18 cellular contexts compared by ENCODE assay signal in the genomic region with DNA sequence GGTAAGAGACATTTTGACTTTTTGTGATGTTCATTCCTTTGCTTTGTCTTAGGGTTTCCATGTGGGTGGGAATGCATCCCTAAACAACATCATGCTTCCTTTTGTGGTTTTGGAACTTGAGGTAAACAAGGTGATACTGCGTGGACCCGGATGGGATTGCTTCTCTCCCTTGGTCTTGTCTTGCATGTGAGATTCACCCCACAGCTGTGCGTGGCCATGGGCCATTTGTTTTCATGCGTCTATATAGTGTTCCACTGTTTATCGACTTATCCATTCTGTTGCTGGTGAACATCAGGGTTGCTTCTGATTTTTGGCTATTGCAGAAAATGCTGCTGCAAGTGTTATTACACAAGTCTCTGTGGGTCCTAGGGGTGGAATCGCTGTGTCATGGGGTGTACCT. TPM values are rescaled to one million over a fixed set of nuclear protein-coding genes. Genes with fewer than 3 reads are reported as not detected.
DNase-seq lines count a peak whose midpoint lies in the region; ATAC-seq and TF ChIP-seq lines count a peak whose summit lies in the region.
"Had no signal": no experiment of that assay in that cellular context is flagged by ENCODE, and none has a peak within 500 bp of the region (broad histone marks: within the 10 kb centered on the region; RNA-seq: fewer than 3 reads in every experiment).

No MANE protein-coding gene starts in this region.

- no peak for ATAC-seq in GM18520 (IDR thresholded peaks at IDR 0.05; ENCODE audit: unreplicated experiment)
- ATAC-seq: PC-3 had no signal

- H3K27ac ChIP-seq in WERI-Rb-1, result no peak overlapping the region
- H3K27ac ChIP-seq in spleen, result no peak overlapping the region

- no peak for TF ChIP-seq POLR2A in spleen (IDR thresholded peaks at IDR 0.05)

- peaks cover 0 to 26% (median 19%) of the 10 kb centered on the region in 6 donors for H3K4me1 ChIP-seq in spleen

- no peak for TF ChIP-seq CTCF in WERI-Rb-1 (IDR thresholded peaks at IDR 0.05; ENCODE audit: low read depth, low read length)
- no peak for TF ChIP-seq CTCF in spleen (IDR thresholded peaks at IDR 0.05 in 8 of 11, conservative IDR thresholded peaks at IDR 0.05 in 3 of 11)

- WGBS in spleen, 5 donors, result 89 to 96% (median 93%) methylated on average over 6 of the region's 6 CpGs

- intact Hi-C loops in spleen (cut with DNase I; ENCODE audit: low total_unique reads), result no loop called here

- no peak overlapping the region for H3K4me3 ChIP-seq in H7 (ENCODE audit: insufficient read depth, low read depth, low read length)
- no peak overlapping the region for H3K4me3 ChIP-seq in WERI-Rb-1 (ENCODE audit: low read depth, low read length)
- no peak overlapping the region for H3K4me3 ChIP-seq in spleen

- H3K36me3 ChIP-seq in H7 (replicated peaks; ENCODE audit: control insufficient read depth, insufficient read depth, low read length) (no peaks in the 10 kb centered on the region), WERI-Rb-1 (no peaks in the 10 kb centered on the region), spleen (no peaks in the 10 kb centered on the region)

- H3K9me3 ChIP-seq in WERI-Rb-1 (ENCODE audit: severe bottlenecking), result no peaks in the 10 kb centered on the region
- no peaks in the 10 kb centered on the region for H3K9me3 ChIP-seq in spleen
- H3K9me3 ChIP-seq: SK-N-SH had no signal

- H3K27me3 ChIP-seq in H7 (ENCODE audit: control insufficient read depth, insufficient read depth, low read length) (no peaks in the 10 kb centered on the region), WERI-Rb-1 (ENCODE audit: insufficient read depth, low read depth, severe bottlenecking) (no peaks in the 10 kb centered on the region), spleen (replicated peaks in 1 of 7) (peaks cover 0 to 16% (median 0%) of the 10 kb centered on the region in 7 donors)

- peak; percentile 32 for DNase-seq in H7
- peak; percentile 1 for DNase-seq in WERI-Rb-1
- DNase-seq in islet precursor cell, result peak; percentile 19
- DNase-seq in spleen, result peak; percentile 29
- DNase-seq in middle frontal gyrus (ENCODE audit: extremely low spot score, low spot score), result no peak
- DNase-seq in effector CD8-positive, alpha-beta T cell (lab: John Stamatoyannopoulos, UW), result no peak
- DNase-seq: CD8-positive, alpha-beta memory T cell; DND-41; GDM1; NCI-H146; NCI-H2107; NCI-H226; NCI-H69; PC-3; SK-N-SH had no signal

RNA-seq across cellular contexts. Expression of gene CRYAA, which starts 21.1 kb away (rescaled TPM):
- not detected in 2 replicates for total RNA-seq in H7 (2014; rRNA removed; shearing (Covaris generic))
- not detected for total RNA-seq in spleen
- not detected for polyA plus RNA-seq in spleen
- total RNA-seq: CD8-positive, alpha-beta memory T cell; PC-3 had no signal
- polyA plus RNA-seq: AG04450; BJ; CD8-positive, alpha-beta memory T cell; SK-N-SH had no signal

Comparison
In these comparisons a context has a peak if more than half of its experiments do, and no peak if none do; other contexts are left out.
1. DNase-seq: peak in H7 (single experiment), WERI-Rb-1 (single experiment), islet precursor cell (single experiment) and spleen (single experiment); none in middle frontal gyrus (single experiment) and effector CD8-positive, alpha-beta T cell (single experiment).